27 cellular contexts compared by ENCODE assay signal in genomic region chr19:33424181-33424580, GRCh38.
"Had no signal": no experiment of that assay in that cellular context is flagged by ENCODE, and none has a peak within 500 bp of the region (broad histone marks: within the 10 kb centered on the region; RNA-seq: fewer than 3 reads in every experiment).

No MANE protein-coding gene starts in this region.

- H3K36me3 ChIP-seq: esophagus squamous epithelium, left lung, prostate gland, right atrium auricular region, thyroid gland had no signal

- DNase-seq: dermis blood vessel endothelial cell; effector memory CD4-positive, alpha-beta T cell; erythroblast; esophagus squamous epithelium; foreskin melanocyte; glutamatergic neuron; hypothalamus; immature natural killer cell; islet precursor cell; mesenchymal stem cell; naive thymus-derived CD4-positive, alpha-beta T cell; nephron progenitor cell; nucleus accumbens; stimulated activated CD4-positive, alpha-beta T cell treated with anti-CD3 and anti-CD28 coated beads, Interleukin-12 subunit alpha, Interleukin-12 subunit beta, amount 100 ng/mL, for 4 hours; stimulated activated CD4-positive, alpha-beta T cell treated with anti-CD3 and anti-CD28 coated beads, Interleukin-1b, Interleukin-23, amount 100 ng/mL, for 48 hours; stimulated activated CD4-positive, alpha-beta T cell treated with anti-CD3 and anti-CD28 coated beads, Interleukin-4, amount 100 ng/mL, for 1 hour; stimulated activated CD8-positive, alpha-beta memory T cell treated with anti-CD3 and anti-CD28 coated beads, Interleukin-4, amount 100 ng/mL, for 48 hours; stimulated activated naive CD4-positive, alpha-beta T cell; stomach; thyroid gland had no signal

- H3K9me3 Mint-ChIP-seq: immature natural killer cell, mesothelial cell of epicardium, nephron progenitor cell had no signal

- H3K4me3 Mint-ChIP-seq: immature natural killer cell; mesothelial cell of epicardium; naive thymus-derived CD4-positive, alpha-beta T cell; nephron progenitor cell had no signal

- H3K4me1 Mint-ChIP-seq: immature natural killer cell had no signal

- H3K4me1 ChIP-seq: esophagus squamous epithelium, left lung, prostate gland, right atrium auricular region, stomach, thyroid gland had no signal

- H3K4me3 ChIP-seq: coronary artery, esophagus squamous epithelium, left lung, mucosa of descending colon, prostate gland, right atrium auricular region, smooth muscle cell, stomach, thyroid gland had no signal

- H3K27me3 ChIP-seq: esophagus squamous epithelium, left lung, right atrium auricular region, stomach, thyroid gland had no signal

- H3K27ac ChIP-seq: coronary artery, esophagus squamous epithelium, left lung, prostate gland, right atrium auricular region, stomach, thyroid gland had no signal

- H3K27me3 Mint-ChIP-seq: naive thymus-derived CD4-positive, alpha-beta T cell had no signal

- H3K36me3 Mint-ChIP-seq: immature natural killer cell, mesothelial cell of epicardium had no signal

- H3K9me3 ChIP-seq: esophagus squamous epithelium, left lung, mucosa of descending colon, prostate gland, right atrium auricular region, stomach, thyroid gland had no signal

- H3K27ac Mint-ChIP-seq: immature natural killer cell; mesothelial cell of epicardium; naive thymus-derived CD4-positive, alpha-beta T cell; nephron progenitor cell had no signal
